ENCODE assay signal across 15 cellular contexts in genomic region chr3:31776016-31776415, GRCh38.
"Had no signal": no experiment of that assay in that cellular context is flagged by ENCODE, and none has a peak within 500 bp of the region (broad histone marks: within the 10 kb centered on the region; RNA-seq: fewer than 3 reads in every experiment).

No MANE protein-coding gene starts in this region.

- H3K9me3 ChIP-seq: colonic mucosa, esophagus squamous epithelium, lower lobe of right lung, ovary had no signal

- H3K27me3 ChIP-seq: colonic mucosa, esophagus squamous epithelium, gastroesophageal sphincter, heart right ventricle, neural progenitor cell, ovary had no signal

- H3K9me3 Mint-ChIP-seq: stimulated activated effector memory CD8-positive, alpha-beta T cell treated with anti-CD3 and anti-CD28 coated beads, Interleukin-12 subunit alpha, Interleukin-12 subunit beta, amount 100 ng/mL, for 72 hours had no signal

- H3K36me3 ChIP-seq: colonic mucosa, esophagus squamous epithelium, gastroesophageal sphincter, heart right ventricle, lower lobe of right lung, neural progenitor cell, ovary had no signal

- ATAC-seq: activated CD4-positive, CD25-positive, alpha-beta regulatory T cell treated with anti-CD3 and anti-CD28 coated beads, Interleukin-2, amount 50 U/mL, for 24 hours; gastroesophageal sphincter; heart right ventricle; lower lobe of right lung; stimulated activated effector memory CD8-positive, alpha-beta T cell treated with anti-CD3 and anti-CD28 coated beads, Interleukin-12 subunit alpha, Interleukin-12 subunit beta, amount 100 ng/mL, for 72 hours had no signal

- H3K4me3 Mint-ChIP-seq: neural progenitor cell; stimulated activated effector memory CD8-positive, alpha-beta T cell treated with anti-CD3 and anti-CD28 coated beads, Interleukin-12 subunit alpha, Interleukin-12 subunit beta, amount 100 ng/mL, for 72 hours had no signal

- DNase-seq: activated CD4-positive, alpha-beta T cell treated with anti-CD3 and anti-CD28 coated beads, Interleukin-2, amount 50 U/mL, for 1 hour; activated CD8-positive, alpha-beta memory T cell treated with anti-CD3 and anti-CD28 coated beads for 24 hours; activated naive CD4-positive, alpha-beta T cell treated with Interleukin-2 at 50 U/mL for 16 hours; central memory CD4-positive, alpha-beta T cell; colonic mucosa; esophagus squamous epithelium; heart right ventricle; left cardiac atrium; lower lobe of right lung; naive B cell; ovary had no signal

- H3K27me3 Mint-ChIP-seq: naive B cell had no signal

- H3K4me1 ChIP-seq: colonic mucosa, esophagus squamous epithelium, gastroesophageal sphincter, heart right ventricle, lower lobe of right lung, neural progenitor cell had no signal

- H3K36me3 Mint-ChIP-seq: neural progenitor cell; stimulated activated effector memory CD8-positive, alpha-beta T cell treated with anti-CD3 and anti-CD28 coated beads, Interleukin-12 subunit alpha, Interleukin-12 subunit beta, amount 100 ng/mL, for 72 hours had no signal

- H3K27ac Mint-ChIP-seq: neural progenitor cell; stimulated activated effector memory CD8-positive, alpha-beta T cell treated with anti-CD3 and anti-CD28 coated beads, Interleukin-12 subunit alpha, Interleukin-12 subunit beta, amount 100 ng/mL, for 72 hours had no signal

- H3K27ac ChIP-seq: colonic mucosa, esophagus squamous epithelium, gastroesophageal sphincter, heart right ventricle, lower lobe of right lung, neural progenitor cell, ovary had no signal

- H3K4me3 ChIP-seq: colonic mucosa, esophagus squamous epithelium, gastroesophageal sphincter, heart right ventricle, lower lobe of right lung, neural progenitor cell, ovary had no signal
